Comparison of ENCODE assay signal across 4 cellular contexts in genomic region chr1:108203582-108203981, GRCh38. TPM values are rescaled to one million over a fixed set of nuclear protein-coding genes. Genes with fewer than 3 reads are reported as not detected.
"Had no signal": no experiment of that assay in that cellular context is flagged by ENCODE, and none has a peak within 500 bp of the region (broad histone marks: within the 10 kb centered on the region; RNA-seq: fewer than 3 reads in every experiment).

No MANE protein-coding gene starts in this region.

RNA-seq across cellular contexts. Expression of gene NBPF4, which starts 40.3 kb away (rescaled TPM):
- total RNA-seq: LHCN-M2, M059J, MCF 10A, NCI-H460 had no signal
